Comparison of ENCODE assay signal across 15 cellular contexts in genomic region chr1:229884765-229885164, GRCh38.
DNase-seq lines count a peak whose midpoint lies in the region; TF ChIP-seq lines count a peak whose summit lies in the region.
"Had no signal": no experiment of that assay in that cellular context is flagged by ENCODE, and none has a peak within 500 bp of the region (broad histone marks: within the 10 kb centered on the region; RNA-seq: fewer than 3 reads in every experiment).

No MANE protein-coding gene starts in this region.

- H3K4me3 ChIP-seq in mammary epithelial cell (replicated peaks in 1 of 3; ENCODE audit: insufficient read depth in 1 of 3, low read depth in 2 of 3, low read length in 3 of 3) (no peak overlapping the region), vagina (no peak overlapping the region), brain microvascular endothelial cell (ENCODE audit: low read depth, low read length) (no peak overlapping the region)
- no peak overlapping the region for H3K4me3 ChIP-seq in CD8-positive, alpha-beta memory T cell (ENCODE audit: low read length)
- H3K4me3 ChIP-seq: smooth muscle cell had no signal

- H3K27ac Mint-ChIP-seq in chondrocyte (ENCODE audit: unreplicated experiment), result no peak overlapping the region
- H3K27ac Mint-ChIP-seq in CD8-positive, alpha-beta memory T cell, result peak overlapping the region in 1 of 8 donors; percentile 47
- H3K27ac Mint-ChIP-seq: HFFc6 had no signal

- no TSS peak for BruUV-seq in mammary epithelial cell (replicated peaks; lab: Mats Ljungman, UMichigan)

- WGBS in mammary epithelial cell (ENCODE audit: low coverage, missing lambda C conversion rate), result 80% methylated on average over 4 of the region's 4 CpGs

- H3K27me3 Mint-ChIP-seq in chondrocyte (ENCODE audit: low read depth), result peaks cover 3% of the 10 kb centered on the region
- peaks cover 22 to 50% of the 10 kb centered on the region in 2 donors for H3K27me3 Mint-ChIP-seq in CD8-positive, alpha-beta memory T cell

- no peak for TF ChIP-seq POLR2A in vagina (IDR thresholded peaks at IDR 0.05)

- DNase-seq in T47D (ENCODE audit: low read depth in 1 of 2, low spot score in 1 of 2), result peak; percentile 31 to 61
- DNase-seq in mammary epithelial cell, result no peak
- peak; percentile 79 to 85 for DNase-seq in NCI-H2081 (lab: John Stamatoyannopoulos, UW)
- no peak for DNase-seq in chondrocyte (ENCODE audit: low spot score)
- peak; percentile 64 to 65 for DNase-seq in vagina (ENCODE audit: extremely low spot score in 2 of 2)
- no peak for DNase-seq in HuH-7 (ENCODE audit: low spot score)
- no peak for DNase-seq in brain microvascular endothelial cell
- no peak for DNase-seq in CD8-positive, alpha-beta memory T cell
- DNase-seq: activated T-cell treated with anti-CD3 and anti-CD28 coated beads, Interleukin-2, amount 50 U/mL, for 4 hours; AML-193; cerebellar nuclear complex; HFFc6; NCI-H187; SW 1271 had no signal

- H3K4me1 Mint-ChIP-seq in chondrocyte (ENCODE audit: low read depth), result peaks cover 12% of the 10 kb centered on the region
- H3K4me1 Mint-ChIP-seq in CD8-positive, alpha-beta memory T cell, result no peaks in the 10 kb centered on the region

- H4K20me1 ChIP-seq in mammary epithelial cell (ENCODE audit: insufficient read depth, low read length), result peaks cover 4% of the 10 kb centered on the region

- H3K4me3 Mint-ChIP-seq in chondrocyte (ENCODE audit: unreplicated experiment), result no peak overlapping the region
- no peak overlapping the region for H3K4me3 Mint-ChIP-seq in CD8-positive, alpha-beta memory T cell
- H3K4me3 Mint-ChIP-seq: activated T-cell treated with anti-CD3 and anti-CD28 coated beads, Interleukin-2, amount 50 U/mL, for 4 hours; HFFc6 had no signal

- POLR2A ChIA-PET in CD8-positive, alpha-beta memory T cell (lab: Charles Lee), result no interaction called here

- no peak for TF ChIP-seq CTCF in mammary epithelial cell (conservative IDR thresholded peaks at IDR 0.05 in 1 of 2, IDR thresholded peaks at IDR 0.05 in 1 of 2; ENCODE audit: extremely low read depth in 1 of 2, insufficient read depth in 1 of 2, low read depth in 1 of 2, low read length in 2 of 2)
- TF ChIP-seq CTCF in chondrocyte (IDR thresholded peaks at IDR 0.05), result peak; percentile 18
- no peak for TF ChIP-seq CTCF in vagina (IDR thresholded peaks at IDR 0.05)
- no peak for TF ChIP-seq CTCF in brain microvascular endothelial cell (IDR thresholded peaks at IDR 0.05; ENCODE audit: low read depth, low read length, missing control alignments)

- H3K36me3 Mint-ChIP-seq in chondrocyte (ENCODE audit: low read depth), result no peaks in the 10 kb centered on the region
- H3K36me3 Mint-ChIP-seq in CD8-positive, alpha-beta memory T cell, result no peaks in the 10 kb centered on the region

- CTCF ChIA-PET in mammary epithelial cell (lab: Charles Lee; ENCODE audit: low non-redundant PET), result no interaction called here
- CTCF ChIA-PET in CD8-positive, alpha-beta memory T cell (lab: Charles Lee), result no interaction called here

- no peak overlapping the region for H3K27ac ChIP-seq in mammary epithelial cell (ENCODE audit: insufficient read depth, low read depth, low read length)
- H3K27ac ChIP-seq in vagina, result no peak overlapping the region
- no peak overlapping the region for H3K27ac ChIP-seq in brain microvascular endothelial cell
- no peak overlapping the region for H3K27ac ChIP-seq in CD8-positive, alpha-beta memory T cell (ENCODE audit: low read depth, low read length)

- H3K9ac ChIP-seq in mammary epithelial cell (ENCODE audit: insufficient read depth, low read length), result no peak overlapping the region

- H3K36me3 ChIP-seq in mammary epithelial cell (ENCODE audit: insufficient read depth, low read length) (no peaks in the 10 kb centered on the region), vagina (no peaks in the 10 kb centered on the region), brain microvascular endothelial cell (replicated peaks) (no peaks in the 10 kb centered on the region)
- H3K36me3 ChIP-seq in CD8-positive, alpha-beta memory T cell (ENCODE audit: insufficient read depth, low read length), result no peaks in the 10 kb centered on the region

- no peak overlapping the region for H3K4me2 ChIP-seq in mammary epithelial cell (ENCODE audit: insufficient read depth, low read depth, low read length)
- H3K4me2 ChIP-seq: smooth muscle cell had no signal

- intact Hi-C loops in mammary epithelial cell (cut with micrococcal nuclease), result loop anchor here (5.0 kb wide), 2 partner anchors 183 to 198 kb away; partner anchors contain the start of gene GALNT2
- intact Hi-C loops in vagina (cut with DNase I), result no loop called here

- in situ Hi-C loops in T47D (cut with HindIII; ENCODE audit: low pct_unique_long_range_greater_than_20kb, low sequenced_read_pairs) (no loop called here), mammary epithelial cell (cut with MboI; ENCODE audit: low sequenced_read_pairs in 2 of 2) (loop anchor here in 1 of 2 donors (25.0 kb wide), 1 partner anchor 103 kb away; no protein-coding TSS in a partner anchor), brain microvascular endothelial cell (cut with HindIII; ENCODE audit: low pct_ligation_motif_present, low sequenced_read_pairs) (no loop called here)

- peaks cover 2% of the 10 kb centered on the region for H3K9me3 Mint-ChIP-seq in chondrocyte (ENCODE audit: low read depth)
- no peaks in the 10 kb centered on the region for H3K9me3 Mint-ChIP-seq in CD8-positive, alpha-beta memory T cell
- H3K9me3 Mint-ChIP-seq: activated T-cell treated with anti-CD3 and anti-CD28 coated beads, Interleukin-2, amount 50 U/mL, for 4 hours; HFFc6 had no signal

- dilution Hi-C loops in mammary epithelial cell (cut with HindIII; ENCODE audit: low sequenced_read_pairs), result loop anchor here (5.0 to 10.0 kb wide), 2 partner anchors 60 to 102 kb away; no protein-coding TSS in a partner anchor

- H3K79me2 ChIP-seq in mammary epithelial cell (ENCODE audit: insufficient read depth, low read length), result no peaks in the 10 kb centered on the region

- no peak overlapping the region for H2AFZ ChIP-seq in mammary epithelial cell (ENCODE audit: low read depth, low read length)

- H3K9me3 ChIP-seq in mammary epithelial cell (replicated peaks; ENCODE audit: insufficient read depth, low read length) (no peaks in the 10 kb centered on the region), vagina (no peaks in the 10 kb centered on the region)
- no peaks in the 10 kb centered on the region for H3K9me3 ChIP-seq in CD8-positive, alpha-beta memory T cell (ENCODE audit: low read length)

- H3K27me3 ChIP-seq in mammary epithelial cell (ENCODE audit: insufficient read depth, low read length), result peaks cover 10% of the 10 kb centered on the region
- H3K27me3 ChIP-seq in vagina, result no peaks in the 10 kb centered on the region
- H3K27me3 ChIP-seq in brain microvascular endothelial cell (replicated peaks), result no peaks in the 10 kb centered on the region
- no peaks in the 10 kb centered on the region for H3K27me3 ChIP-seq in CD8-positive, alpha-beta memory T cell (ENCODE audit: insufficient read depth, low read length, poor library complexity, severe bottlenecking)

- H3K4me1 ChIP-seq in mammary epithelial cell (ENCODE audit: insufficient read depth, low read length) (peaks cover 19% of the 10 kb centered on the region), vagina (no peaks in the 10 kb centered on the region)
- H3K4me1 ChIP-seq in CD8-positive, alpha-beta memory T cell (ENCODE audit: insufficient read depth, low read length), result no peaks in the 10 kb centered on the region

Comparison
In these comparisons a context has a peak if more than half of its experiments do, and no peak if none do; other contexts are left out.
1. DNase-seq: peak in T47D (2 of 2), NCI-H2081 (2 of 2) and vagina (2 of 2); none in mammary epithelial cell (single experiment), chondrocyte (single experiment), HuH-7 (single experiment), brain microvascular endothelial cell (single experiment) and CD8-positive, alpha-beta memory T cell (0 of 5).